ENCODE assay signal across 26 cellular contexts in the genomic region with DNA sequence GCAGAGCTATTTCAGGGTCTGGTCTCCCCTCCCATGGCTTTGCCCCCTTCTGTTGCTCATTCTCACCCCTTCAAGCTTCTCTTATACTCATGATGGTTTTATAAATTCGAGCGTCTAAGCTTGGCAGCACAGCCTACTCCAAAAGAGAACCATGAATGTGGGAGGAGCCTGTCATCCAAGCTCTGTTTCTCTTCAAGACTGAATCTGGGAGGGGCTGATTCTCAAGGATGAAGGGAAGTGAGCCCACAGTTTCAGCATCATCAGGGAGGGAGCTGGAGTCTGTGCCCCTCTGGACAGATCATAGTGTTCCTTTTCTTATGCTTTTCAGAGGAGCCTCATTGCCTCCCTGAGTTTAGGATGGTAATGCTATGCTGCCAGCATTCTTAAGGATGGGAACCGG.
"Had no signal": no experiment of that assay in that cellular context is flagged by ENCODE, and none has a peak within 500 bp of the region (broad histone marks: within the 10 kb centered on the region; RNA-seq: fewer than 3 reads in every experiment).

No MANE protein-coding gene starts in this region.

- H3K4me3 ChIP-seq: left lung, lung, neural progenitor cell, spleen, tibial nerve, upper lobe of left lung had no signal

- H3K9ac ChIP-seq: neural progenitor cell, parathyroid adenoma had no signal

- H3K27ac ChIP-seq: left lung, neural progenitor cell, neutrophil, parathyroid adenoma, spleen, tibial nerve, upper lobe of left lung had no signal

- H3K36me3 Mint-ChIP-seq: mesothelial cell of epicardium; naive thymus-derived CD8-positive, alpha-beta T cell; neural progenitor cell; stimulated activated effector memory CD8-positive, alpha-beta T cell treated with anti-CD3 and anti-CD28 coated beads, Interleukin-12 subunit alpha, Interleukin-12 subunit beta, amount 100 ng/mL, for 72 hours had no signal

- H3K9me3 ChIP-seq: left lung, neutrophil, spleen, tibial nerve, upper lobe of left lung had no signal

- H3K27ac Mint-ChIP-seq: mesothelial cell of epicardium; naive thymus-derived CD8-positive, alpha-beta T cell; nephron progenitor cell; neural progenitor cell; stimulated activated effector memory CD8-positive, alpha-beta T cell treated with anti-CD3 and anti-CD28 coated beads, Interleukin-12 subunit alpha, Interleukin-12 subunit beta, amount 100 ng/mL, for 72 hours; stimulated activated naive CD8-positive, alpha-beta T cell treated with anti-CD3 and anti-CD28 coated beads, Interleukin-15, Interleukin-2, amounts not matched to agents 100 ng/mL and 50 ng/mL, for 24 hours had no signal

- H3K4me1 ChIP-seq: left lung, neural progenitor cell, parathyroid adenoma, spleen, tibial nerve, upper lobe of left lung had no signal

- H3K36me3 ChIP-seq: left lung, neural progenitor cell, neutrophil, spleen, tibial nerve, upper lobe of left lung had no signal

- DNase-seq: head of caudate nucleus; hippocampal formation; kidney glomerular epithelial cell; left cardiac atrium; left lung; mesendoderm; naive thymus-derived CD8-positive, alpha-beta T cell; nephron progenitor cell; occipital lobe; retina; right cardiac atrium; small intestine; spleen; stimulated activated CD4-positive, alpha-beta T cell treated with anti-CD3 and anti-CD28 coated beads, Interleukin-4, amount 100 ng/mL, for 24 hours; stimulated activated naive CD4-positive, alpha-beta T cell; substantia nigra; upper lobe of left lung had no signal

- H3K4me1 Mint-ChIP-seq: mesothelial cell of epicardium; naive thymus-derived CD8-positive, alpha-beta T cell; nephron progenitor cell; neural progenitor cell; stimulated activated effector memory CD8-positive, alpha-beta T cell treated with anti-CD3 and anti-CD28 coated beads, Interleukin-12 subunit alpha, Interleukin-12 subunit beta, amount 100 ng/mL, for 72 hours had no signal

- H3K9me3 Mint-ChIP-seq: mesothelial cell of epicardium; nephron progenitor cell; neural progenitor cell; stimulated activated effector memory CD8-positive, alpha-beta T cell treated with anti-CD3 and anti-CD28 coated beads, Interleukin-12 subunit alpha, Interleukin-12 subunit beta, amount 100 ng/mL, for 72 hours; stimulated activated naive CD8-positive, alpha-beta T cell treated with anti-CD3 and anti-CD28 coated beads, Interleukin-15, Interleukin-2, amounts not matched to agents 100 ng/mL and 50 ng/mL, for 24 hours had no signal

- H3K4me3 Mint-ChIP-seq: mesothelial cell of epicardium; naive thymus-derived CD8-positive, alpha-beta T cell; nephron progenitor cell; neural progenitor cell; stimulated activated effector memory CD8-positive, alpha-beta T cell treated with anti-CD3 and anti-CD28 coated beads, Interleukin-12 subunit alpha, Interleukin-12 subunit beta, amount 100 ng/mL, for 72 hours; stimulated activated naive CD8-positive, alpha-beta T cell treated with anti-CD3 and anti-CD28 coated beads, Interleukin-15, Interleukin-2, amounts not matched to agents 100 ng/mL and 50 ng/mL, for 24 hours had no signal

- H3K27me3 ChIP-seq: neural progenitor cell, neutrophil, tibial nerve, upper lobe of left lung had no signal

- ATAC-seq: left cardiac atrium; left lung; naive thymus-derived CD8-positive, alpha-beta T cell; right cardiac atrium; sciatic nerve; stimulated activated effector memory CD8-positive, alpha-beta T cell treated with anti-CD3 and anti-CD28 coated beads, Interleukin-12 subunit alpha, Interleukin-12 subunit beta, amount 100 ng/mL, for 72 hours had no signal
